Comparison of ENCODE assay signal across 21 cellular contexts in the genomic region with DNA sequence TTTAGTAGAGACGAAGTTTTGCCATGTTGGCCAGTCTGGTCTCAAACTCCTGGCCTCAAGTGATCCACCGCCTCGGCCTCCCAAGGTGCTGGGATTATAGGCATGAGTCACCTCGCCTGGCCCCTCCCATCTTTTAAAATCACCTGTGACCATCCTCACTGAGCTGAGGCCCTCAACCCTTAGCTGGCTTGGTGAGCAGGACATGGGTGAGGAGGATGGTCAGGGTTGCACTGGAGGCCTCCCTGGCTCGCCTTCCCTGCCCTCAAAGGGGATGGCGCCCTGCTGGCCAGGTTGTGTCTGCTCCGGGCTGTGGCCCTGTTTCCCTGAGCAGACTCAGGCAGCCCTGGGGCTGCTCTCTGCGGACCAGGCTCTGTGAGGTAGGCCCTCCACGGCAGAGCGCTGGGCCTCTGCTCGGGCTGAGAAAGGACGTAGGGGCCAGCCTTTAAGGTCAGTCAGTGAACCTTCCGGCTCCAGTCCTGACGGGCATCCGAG. TPM values are rescaled to one million over a fixed set of nuclear protein-coding genes. Genes with fewer than 3 reads are reported as not detected.
DNase-seq lines count a peak whose midpoint lies in the region; ATAC-seq and TF ChIP-seq lines count a peak whose summit lies in the region.
"Had no signal": no experiment of that assay in that cellular context is flagged by ENCODE, and none has a peak within 500 bp of the region (broad histone marks: within the 10 kb centered on the region; RNA-seq: fewer than 3 reads in every experiment).

No MANE protein-coding gene starts in this region.

- no peak overlapping the region for H2BK15ac ChIP-seq in mesendoderm (replicated peaks; ENCODE audit: low read depth)

- H2AK5ac ChIP-seq in mesendoderm (ENCODE audit: low read length) = peak overlapping the region; percentile 13

- TF ChIP-seq POLR2A in testis (IDR thresholded peaks at IDR 0.05) = no peak

- WGBS in mesendoderm (ENCODE audit: extremely low coverage, insufficient coverage, low lambda C conversion rate) = no CpG with 5 or more reads among the region's 15 CpGs
- 93 to 98% methylated on average over 8 to 15 of the region's 15 CpGs for WGBS in testis, 2 donors

- peak overlapping the region; percentile 27 for H3K56ac ChIP-seq in mesendoderm (ENCODE audit: low read length)

- no peaks in the 10 kb centered on the region for H3K36me3 ChIP-seq in mesendoderm (ENCODE audit: control insufficient read depth, insufficient read depth, low read length)
- H3K36me3 ChIP-seq in testis (ENCODE audit: low read depth, missing control alignments) = no peaks in the 10 kb centered on the region

- no peak overlapping the region for H3K18ac ChIP-seq in mesendoderm (ENCODE audit: low read length)

- H3K4me3 ChIP-seq in mesendoderm (ENCODE audit: low read length) = no peak overlapping the region
- H3K4me3 ChIP-seq in testis = no peak overlapping the region
- H3K4me3 ChIP-seq: suprapubic skin had no signal

- intact Hi-C loops in testis (cut with DNase I; ENCODE audit: low total_unique reads) = no loop called here
- intact Hi-C loops in activated CD8-positive, alpha-beta T cell treated with anti-CD3 and anti-CD28 coated beads for 36 hours (cut with micrococcal nuclease) = no loop called here

- H4K8ac ChIP-seq in mesendoderm (ENCODE audit: low read depth, low read length) = no peak overlapping the region

- no peak overlapping the region for H4K5ac ChIP-seq in mesendoderm (ENCODE audit: low read length)

- H3K4ac ChIP-seq in mesendoderm (ENCODE audit: low read depth, low read length) = no peak overlapping the region

- H3K23ac ChIP-seq in mesendoderm (ENCODE audit: low read length) = no peak overlapping the region

- H3K79me1 ChIP-seq in mesendoderm (ENCODE audit: low read length) = no peaks in the 10 kb centered on the region

- H3K27me3 Mint-ChIP-seq in activated CD8-positive, alpha-beta T cell treated with anti-CD3 and anti-CD28 coated beads for 36 hours = no peaks in the 10 kb centered on the region
- H3K27me3 Mint-ChIP-seq: activated CD4-positive, alpha-beta T cell treated with anti-CD3 and anti-CD28 coated beads for 36 hours; CD4-positive, alpha-beta memory T cell had no signal

- H3K27ac Mint-ChIP-seq in activated CD8-positive, alpha-beta T cell treated with anti-CD3 and anti-CD28 coated beads for 36 hours = no peak overlapping the region
- H3K27ac Mint-ChIP-seq: activated CD4-positive, alpha-beta T cell treated with anti-CD3 and anti-CD28 coated beads for 36 hours; activated naive CD8-positive, alpha-beta T cell treated with anti-CD3 and anti-CD28 coated beads, Interleukin-2, amount 10 ng/mL, durations not matched to agents 7 days and 5 days; CD4-positive, alpha-beta memory T cell; nephron had no signal

- peaks cover 15% of the 10 kb centered on the region for H3K4me1 ChIP-seq in mesendoderm (ENCODE audit: control insufficient read depth, low read depth, low read length)
- H3K4me1 ChIP-seq in testis = no peaks in the 10 kb centered on the region

- H3K9ac ChIP-seq in mesendoderm (ENCODE audit: low read length) = no peak overlapping the region

- peak; percentile 36 for DNase-seq in NCI-H146 (lab: John Stamatoyannopoulos, UW)
- no peak for DNase-seq in NCI-H146 treated with DMSO at 0.1 percent for 48 hours (lab: John Stamatoyannopoulos, UW; ENCODE audit: unreplicated experiment)
- DNase-seq in mesendoderm = peak; percentile 39
- peak; percentile 2 for DNase-seq in testis
- no peak for DNase-seq in SW480 (ENCODE audit: low spot score)
- no peak for DNase-seq in cortex of kidney (lab: John Stamatoyannopoulos, UW)
- DNase-seq in activated CD8-positive, alpha-beta T cell treated with anti-CD3 and anti-CD28 coated beads for 36 hours = no peak
- DNase-seq: activated CD4-positive, alpha-beta T cell treated with anti-CD3 and anti-CD28 coated beads for 36 hours; activated naive CD8-positive, alpha-beta T cell treated with anti-CD3 and anti-CD28 coated beads, Interleukin-2, amount 10 ng/mL, durations not matched to agents 7 days and 5 days; CD4-positive, alpha-beta memory T cell; effector memory CD4-positive, alpha-beta T cell; GDM1; NCI-H1048; NCI-H2029 treated with DMSO at 0.1 percent for 48 hours; NCI-H82; OCI-M1; SIG-M5 had no signal

- H3K9me3 ChIP-seq in testis = no peaks in the 10 kb centered on the region
- H3K9me3 ChIP-seq: suprapubic skin had no signal

- TF ChIP-seq CTCF in testis (IDR thresholded peaks at IDR 0.05) = no peak
- TF ChIP-seq CTCF in activated CD8-positive, alpha-beta T cell treated with anti-CD3 and anti-CD28 coated beads for 36 hours (IDR thresholded peaks at IDR 0.05) = no peak

- no peaks in the 10 kb centered on the region for H3K36me3 Mint-ChIP-seq in activated CD8-positive, alpha-beta T cell treated with anti-CD3 and anti-CD28 coated beads for 36 hours (ENCODE audit: low read depth)
- H3K36me3 Mint-ChIP-seq: activated naive CD8-positive, alpha-beta T cell treated with anti-CD3 and anti-CD28 coated beads, Interleukin-2, amount 10 ng/mL, durations not matched to agents 7 days and 5 days; CD4-positive, alpha-beta memory T cell had no signal

- H3K27me3 ChIP-seq in mesendoderm (ENCODE audit: insufficient read depth, low read length, poor library complexity) (no peaks in the 10 kb centered on the region), testis (no peaks in the 10 kb centered on the region)
- H3K27me3 ChIP-seq: suprapubic skin had no signal

- CTCF ChIA-PET in activated CD8-positive, alpha-beta T cell treated with anti-CD3 and anti-CD28 coated beads for 36 hours (lab: Charles Lee) = no interaction called here

- no peaks in the 10 kb centered on the region for H3K79me2 ChIP-seq in mesendoderm (ENCODE audit: control insufficient read depth, insufficient read depth, low read length)

- POLR2A ChIA-PET in activated CD8-positive, alpha-beta T cell treated with anti-CD3 and anti-CD28 coated beads for 36 hours (lab: Charles Lee) = no interaction called here

- no peak overlapping the region for H2BK5ac ChIP-seq in mesendoderm (ENCODE audit: low read length)

- H3K4me1 Mint-ChIP-seq in activated CD8-positive, alpha-beta T cell treated with anti-CD3 and anti-CD28 coated beads for 36 hours (ENCODE audit: low read depth) = no peaks in the 10 kb centered on the region
- H3K4me1 Mint-ChIP-seq: activated CD4-positive, alpha-beta T cell treated with anti-CD3 and anti-CD28 coated beads for 36 hours; activated naive CD8-positive, alpha-beta T cell treated with anti-CD3 and anti-CD28 coated beads, Interleukin-2, amount 10 ng/mL, durations not matched to agents 7 days and 5 days had no signal

- no peak overlapping the region for H2BK120ac ChIP-seq in mesendoderm (ENCODE audit: low read depth, low read length)

- H3K9me3 Mint-ChIP-seq in activated CD8-positive, alpha-beta T cell treated with anti-CD3 and anti-CD28 coated beads for 36 hours = no peaks in the 10 kb centered on the region
- H3K9me3 Mint-ChIP-seq: activated naive CD8-positive, alpha-beta T cell treated with anti-CD3 and anti-CD28 coated beads, Interleukin-2, amount 10 ng/mL, durations not matched to agents 7 days and 5 days; CD4-positive, alpha-beta memory T cell; nephron had no signal

- no peak overlapping the region for H3K4me2 ChIP-seq in mesendoderm (ENCODE audit: low read length)

- no peak for ATAC-seq in activated CD8-positive, alpha-beta T cell treated with anti-CD3 and anti-CD28 coated beads for 36 hours
- ATAC-seq: activated CD4-positive, alpha-beta T cell treated with anti-CD3 and anti-CD28 coated beads for 36 hours had no signal

- no peak overlapping the region for H3K4me3 Mint-ChIP-seq in activated CD8-positive, alpha-beta T cell treated with anti-CD3 and anti-CD28 coated beads for 36 hours
- H3K4me3 Mint-ChIP-seq: activated CD4-positive, alpha-beta T cell treated with anti-CD3 and anti-CD28 coated beads for 36 hours; activated naive CD8-positive, alpha-beta T cell treated with anti-CD3 and anti-CD28 coated beads, Interleukin-2, amount 10 ng/mL, durations not matched to agents 7 days and 5 days; CD4-positive, alpha-beta memory T cell; nephron had no signal

- H3K27ac ChIP-seq in cingulate gyrus (ENCODE audit: low read depth, low read length) (peak overlapping the region; percentile 7), mesendoderm (ENCODE audit: low read depth, low read length) (peak overlapping the region; percentile 63), testis (no peak overlapping the region)
- H3K27ac ChIP-seq: 22Rv1, suprapubic skin had no signal

RNA-seq across cellular contexts. Expression of a gene that starts 33.7 kb away (rescaled TPM):
- polyA plus RNA-seq in mesendoderm (2013, experiment 1 of 2) = 1.8 TPM
- 1.8 TPM for polyA plus RNA-seq in mesendoderm (2013, experiment 2 of 2)
- total RNA-seq in testis = 10 to 100 TPM in 1 of 2 donors, 1 to 10 TPM in 1; 10.0 to 11.1 TPM
- polyA plus RNA-seq in testis (ENCODE audit: insufficient read depth, low read depth, low replicate concordance) = 17.9 TPM
- total RNA-seq in activated CD8-positive, alpha-beta T cell treated with anti-CD3 and anti-CD28 coated beads for 36 hours = under 1 TPM; 0.63 to 0.69 TPM

Comparison
In these comparisons a context has a peak if more than half of its experiments do, and no peak if none do; other contexts are left out.
1. DNase-seq: peak in NCI-H146 (single experiment), mesendoderm (single experiment) and testis (single experiment); none in NCI-H146 treated with DMSO at 0.1 percent for 48 hours (single experiment), SW480 (single experiment), cortex of kidney (single experiment) and activated CD8-positive, alpha-beta T cell treated with anti-CD3 and anti-CD28 coated beads for 36 hours (single experiment).
2. H3K27ac ChIP-seq: peak in cingulate gyrus (single experiment) and mesendoderm (single experiment); none in testis (0 of 2).
3. RNA of a gene that starts 33.7 kb away (total RNA-seq): 10.0 to 11.1 TPM in testis; 0.63 to 0.69 TPM in activated CD8-positive, alpha-beta T cell treated with anti-CD3 and anti-CD28 coated beads for 36 hours; every median in the first group is over 4 times any median in the second.